Comparison of ENCODE assay signal across 1 cellular context in genomic region chr5:145937432-145938250, GRCh38.
TF ChIP-seq lines count a peak whose summit lies in the region.

No MANE protein-coding gene starts in this region.

TF ChIP-seq in GM23338, 12 proteins besides CTCF, POLR2A, EP300 and RAD21 (continued from another document):
- TF ChIP-seq ZNF462 (CRISPR knock-in tag; IDR thresholded peaks at IDR 0.05) (no peak), POLR2AphosphoS5 (IDR thresholded peaks at IDR 0.05; ENCODE audit: low read depth) (no peak), NANOG (IDR thresholded peaks at IDR 0.05; ENCODE audit: borderline replicate concordance) (no peak), STAT1 (IDR thresholded peaks at IDR 0.05; ENCODE audit: unreplicated experiment) (no peak), ZNF331 (CRISPR knock-in tag; IDR thresholded peaks at IDR 0.05; ENCODE audit: low read depth) (no peak), ZNF114 (CRISPR knock-in tag; IDR thresholded peaks at IDR 0.05) (no peak), ETS1 (IDR thresholded peaks at IDR 0.05) (no peak), EZH2phosphoT487 (IDR thresholded peaks at IDR 0.05; ENCODE audit: unreplicated experiment) (no peak), REST (IDR thresholded peaks at IDR 0.05; ENCODE audit: unreplicated experiment) (no peak), CREB1 (CRISPR knock-in tag; IDR thresholded peaks at IDR 0.05; ENCODE audit: low read depth) (no peak)
